Comparison of ENCODE assay signal across 28 cellular contexts in genomic region chr4:3283483-3283882, GRCh38. TPM values are rescaled to one million over a fixed set of nuclear protein-coding genes. Genes with fewer than 3 reads are reported as not detected.
"Had no signal": no experiment of that assay in that cellular context is flagged by ENCODE, and none has a peak within 500 bp of the region (broad histone marks: within the 10 kb centered on the region; RNA-seq: fewer than 3 reads in every experiment).

No MANE protein-coding gene starts in this region.

- H3K27me3 Mint-ChIP-seq: stimulated activated memory B cell treated with anti-CD40 and anti-IgM and Interleukin-4, amounts not matched to agents 10 μg/mL and 1 μg/mL and 100 μg/mL, for 72 hours had no signal

- H3K36me3 ChIP-seq: esophagus muscularis mucosa, heart right ventricle, left lung, neutrophil, prostate gland, spleen, thoracic aorta, tibial nerve, upper lobe of left lung had no signal

- H2AFZ ChIP-seq: parathyroid adenoma had no signal

- H3K27ac ChIP-seq: esophagus muscularis mucosa, foreskin keratinocyte, heart right ventricle, left lung, neutrophil, parathyroid adenoma, prostate gland, skin epidermis, spleen, thoracic aorta, tibial nerve, upper lobe of left lung had no signal

- H3K4me1 ChIP-seq: foreskin keratinocyte, parathyroid adenoma, prostate gland had no signal

- H3K9ac ChIP-seq: parathyroid adenoma had no signal

- H3K4me3 ChIP-seq: esophagus muscularis mucosa, heart right ventricle, left lung, mucosa of descending colon, prostate gland, skin epidermis, spleen, thoracic aorta, tibial nerve, upper lobe of left lung had no signal

- H3K9me3 ChIP-seq: mucosa of descending colon, neutrophil, prostate gland, thoracic aorta, upper lobe of left lung had no signal

- H3K4me3 Mint-ChIP-seq: endodermal cell; mesothelial cell of epicardium; natural killer cell treated with Interleukin-12 subunit alpha and Interleukin-12 subunit beta and Interleukin-15 and Interleukin-18, amount 100 ng/mL, for 72 hours; neural crest cell; stimulated activated memory B cell treated with anti-CD40 and anti-IgM and Interleukin-4, amounts not matched to agents 10 μg/mL and 1 μg/mL and 100 μg/mL, for 72 hours had no signal

- DNase-seq: effector CD8-positive, alpha-beta T cell; endodermal cell; glutamatergic neuron; heart right ventricle; hippocampal formation; left cardiac atrium; left lung; mesenchymal stem cell; mucosa of descending colon; naive B cell; spleen; stimulated activated CD4-positive, alpha-beta T cell treated with anti-CD3 and anti-CD28 coated beads, Interleukin-4, amount 100 ng/mL, for 4 hours; stimulated activated naive CD8-positive, alpha-beta T cell treated with anti-CD3 and anti-CD28 coated beads, Interleukin-15, Interleukin-2, amounts not matched to agents 100 U/mL and 50 U/mL, for 24 hours had no signal

- H3K79me2 ChIP-seq: parathyroid adenoma had no signal

- H3K27me3 ChIP-seq: upper lobe of left lung had no signal

- H3K36me3 Mint-ChIP-seq: natural killer cell treated with Interleukin-12 subunit alpha and Interleukin-12 subunit beta and Interleukin-15 and Interleukin-18, amount 100 ng/mL, for 72 hours had no signal

- H3K9me3 Mint-ChIP-seq: natural killer cell treated with Interleukin-12 subunit alpha and Interleukin-12 subunit beta and Interleukin-15 and Interleukin-18, amount 100 ng/mL, for 72 hours had no signal

- ATAC-seq: heart right ventricle; left lung; mucosa of descending colon; natural killer cell treated with Interleukin-12 subunit alpha and Interleukin-12 subunit beta and Interleukin-15 and Interleukin-18, amount 100 ng/mL, for 72 hours; right cardiac atrium; stimulated activated memory B cell treated with anti-CD40 and anti-IgM and Interleukin-4, amounts not matched to agents 10 μg/mL and 1 μg/mL and 100 μg/mL, for 72 hours; stimulated activated naive CD8-positive, alpha-beta T cell treated with anti-CD3 and anti-CD28 coated beads, Interleukin-15, Interleukin-2, amounts not matched to agents 100 U/mL and 50 U/mL, for 24 hours had no signal

- H3K27ac Mint-ChIP-seq: endodermal cell; mesothelial cell of epicardium; natural killer cell treated with Interleukin-12 subunit alpha and Interleukin-12 subunit beta and Interleukin-15 and Interleukin-18, amount 100 ng/mL, for 72 hours; stimulated activated memory B cell treated with anti-CD40 and anti-IgM and Interleukin-4, amounts not matched to agents 10 μg/mL and 1 μg/mL and 100 μg/mL, for 72 hours had no signal

- H3K4me1 Mint-ChIP-seq: endodermal cell, mesothelial cell of epicardium, neural crest cell had no signal

RNA-seq across cellular contexts. Expression of gene MSANTD1, which starts 34.5 kb away (rescaled TPM):
- total RNA-seq: epithelial cell of proximal tubule had no signal
